In genomic region chr3:146091397-146091796, GRCh38 we compare ENCODE assay signal across 24 cellular contexts.
DNase-seq lines count a peak whose midpoint lies in the region; ATAC-seq, FAIRE-seq and TF ChIP-seq lines count a peak whose summit lies in the region.
"Had no signal": no experiment of that assay in that cellular context is flagged by ENCODE, and none has a peak within 500 bp of the region (broad histone marks: within the 10 kb centered on the region; RNA-seq: fewer than 3 reads in every experiment).

No MANE protein-coding gene starts in this region.

- peaks cover 20% of the 10 kb centered on the region for H3K4me1 ChIP-seq in osteoblast (ENCODE audit: insufficient read depth, low read length)
- H3K4me1 ChIP-seq in esophagus muscularis mucosa = peaks cover 5 to 59% (median 44%) of the 10 kb centered on the region in 4 donors

- H3K9me3 ChIP-seq in osteoblast (ENCODE audit: low read depth, low read length) = no peaks in the 10 kb centered on the region
- no peaks in the 10 kb centered on the region for H3K9me3 ChIP-seq in esophagus muscularis mucosa
- H3K9me3 ChIP-seq: left ventricle myocardium inferior had no signal

- TF ChIP-seq CTCF in HFFc6 (IDR thresholded peaks at IDR 0.05) (no peak), osteoblast (IDR thresholded peaks at IDR 0.05; ENCODE audit: extremely low read depth, low read depth, low read length) (no peak), esophagus muscularis mucosa (IDR thresholded peaks at IDR 0.05) (no peak)

- H3K4me3 ChIP-seq in osteoblast (ENCODE audit: insufficient read depth, low read length) (no peak overlapping the region), esophagus muscularis mucosa (no peak overlapping the region)
- H3K4me3 ChIP-seq: left ventricle myocardium inferior had no signal

- 81% methylated on average over 1 of the region's 1 CpG for WGBS in esophagus muscularis mucosa

- H3K36me3 ChIP-seq in osteoblast (ENCODE audit: insufficient read depth, low read length) (peaks cover 53% of the 10 kb centered on the region), esophagus muscularis mucosa (no peaks in the 10 kb centered on the region)
- H3K36me3 ChIP-seq: left ventricle myocardium inferior had no signal

- peak; percentile 80 for FAIRE-seq in RCC 7860 (lab: Jason Lieb, UNC)
- FAIRE-seq: TTC549 had no signal

- ATAC-seq in GM18870 (IDR thresholded peaks at IDR 0.05; ENCODE audit: unreplicated experiment) (peak; percentile 83), GM19467 (IDR thresholded peaks at IDR 0.05; ENCODE audit: unreplicated experiment) (no peak), GM19023 (IDR thresholded peaks at IDR 0.05; ENCODE audit: unreplicated experiment) (no peak)
- ATAC-seq: activated CD4-positive, alpha-beta T cell treated with anti-CD3 and anti-CD28 coated beads for 36 hours; T-cell had no signal

- DNase-seq in HFFc6 (no peak), RCC 7860 (ENCODE audit: low spot score) (no peak), osteoblast (ENCODE audit: insufficient read length, low spot score, missing footprints) (no peak), esophagus muscularis mucosa (ENCODE audit: extremely low spot score) (no peak), activated T-cell treated with anti-CD3 and anti-CD28 coated beads for 4 hours (no peak)
- DNase-seq: activated CD4-positive, alpha-beta T cell treated with anti-CD3 and anti-CD28 coated beads for 36 hours; activated naive CD8-positive, alpha-beta T cell treated with anti-CD3 and anti-CD28 coated beads, Interleukin-2, amount 10 ng/mL, durations not matched to agents 7 days and 5 days; endodermal cell; GF-D8; GOT3; left ventricle myocardium inferior; MM.1S; NCI-H1436 treated with DMSO at 0.1 percent for 48 hours; NCI-H69; OCI-M1; SHP77 treated with DMSO at 0.1 percent for 48 hours; stimulated activated naive CD4-positive, alpha-beta T cell; T-cell had no signal

- peaks cover 2% of the 10 kb centered on the region for H3K27me3 Mint-ChIP-seq in HFFc6 (ENCODE audit: insufficient read depth)
- H3K27me3 Mint-ChIP-seq: activated CD4-positive, alpha-beta T cell treated with anti-CD3 and anti-CD28 coated beads for 36 hours; activated naive CD8-positive, alpha-beta T cell treated with anti-CD3 and anti-CD28 coated beads, Interleukin-2, amount 10 ng/mL, durations not matched to agents 7 days and 5 days; IgD-negative memory B cell; T-cell had no signal

- H3K4me1 Mint-ChIP-seq in HFFc6 (ENCODE audit: low read depth) = peaks cover 50% of the 10 kb centered on the region
- H3K4me1 Mint-ChIP-seq: activated CD4-positive, alpha-beta T cell treated with anti-CD3 and anti-CD28 coated beads for 36 hours; activated naive CD8-positive, alpha-beta T cell treated with anti-CD3 and anti-CD28 coated beads, Interleukin-2, amount 10 ng/mL, durations not matched to agents 7 days and 5 days; CD14-positive monocyte; endodermal cell; IgD-negative memory B cell; T-cell had no signal

- peaks cover 3% of the 10 kb centered on the region for H4K20me1 ChIP-seq in osteoblast (ENCODE audit: insufficient read depth, low read length)

- no peak overlapping the region for H3K4me3 Mint-ChIP-seq in HFFc6
- H3K4me3 Mint-ChIP-seq: activated CD4-positive, alpha-beta T cell treated with anti-CD3 and anti-CD28 coated beads for 36 hours; activated naive CD8-positive, alpha-beta T cell treated with anti-CD3 and anti-CD28 coated beads, Interleukin-2, amount 10 ng/mL, durations not matched to agents 7 days and 5 days; CD14-positive monocyte; endodermal cell; IgD-negative memory B cell; T-cell had no signal

- peaks cover 17% of the 10 kb centered on the region for H3K36me3 Mint-ChIP-seq in HFFc6 (ENCODE audit: low read depth)
- H3K36me3 Mint-ChIP-seq: activated naive CD8-positive, alpha-beta T cell treated with anti-CD3 and anti-CD28 coated beads, Interleukin-2, amount 10 ng/mL, durations not matched to agents 7 days and 5 days; CD14-positive monocyte; IgD-negative memory B cell; T-cell had no signal

- no peak overlapping the region for H3K4me2 ChIP-seq in osteoblast (ENCODE audit: insufficient read depth, low read length)

- H3K27ac ChIP-seq in osteoblast (ENCODE audit: low read depth, low read length) = peak overlapping the region; percentile 73
- no peak overlapping the region for H3K27ac ChIP-seq in esophagus muscularis mucosa (replicated peaks in 1 of 4)
- H3K27ac ChIP-seq: left ventricle myocardium inferior had no signal

- no peak overlapping the region for H2AFZ ChIP-seq in osteoblast (ENCODE audit: low read length)

- no peak for TF ChIP-seq POLR2A in esophagus muscularis mucosa (IDR thresholded peaks at IDR 0.05; ENCODE audit: low read depth)

- intact Hi-C loops in esophagus muscularis mucosa (cut with DNase I) = no loop called here

- H3K27ac Mint-ChIP-seq in HFFc6 = peak overlapping the region; percentile 56; the same call in 1 of the 2 replicates
- H3K27ac Mint-ChIP-seq: activated CD4-positive, alpha-beta T cell treated with anti-CD3 and anti-CD28 coated beads for 36 hours; activated naive CD8-positive, alpha-beta T cell treated with anti-CD3 and anti-CD28 coated beads, Interleukin-2, amount 10 ng/mL, durations not matched to agents 7 days and 5 days; CD14-positive monocyte; endodermal cell; IgD-negative memory B cell; T-cell had no signal

- peaks cover 29% of the 10 kb centered on the region for H3K79me2 ChIP-seq in osteoblast (ENCODE audit: insufficient read depth, low read length)

- no peaks in the 10 kb centered on the region; the same call in 1 of the 2 replicates for H3K9me3 Mint-ChIP-seq in HFFc6
- H3K9me3 Mint-ChIP-seq: activated naive CD8-positive, alpha-beta T cell treated with anti-CD3 and anti-CD28 coated beads, Interleukin-2, amount 10 ng/mL, durations not matched to agents 7 days and 5 days; T-cell had no signal

- no peaks in the 10 kb centered on the region for H3K27me3 ChIP-seq in osteoblast (ENCODE audit: insufficient read depth, low read length)
- no peaks in the 10 kb centered on the region for H3K27me3 ChIP-seq in esophagus muscularis mucosa

- no peak for TF ChIP-seq EP300 in esophagus muscularis mucosa (IDR thresholded peaks at IDR 0.05)
